13 cellular contexts compared by ENCODE assay signal in the genomic region with DNA sequence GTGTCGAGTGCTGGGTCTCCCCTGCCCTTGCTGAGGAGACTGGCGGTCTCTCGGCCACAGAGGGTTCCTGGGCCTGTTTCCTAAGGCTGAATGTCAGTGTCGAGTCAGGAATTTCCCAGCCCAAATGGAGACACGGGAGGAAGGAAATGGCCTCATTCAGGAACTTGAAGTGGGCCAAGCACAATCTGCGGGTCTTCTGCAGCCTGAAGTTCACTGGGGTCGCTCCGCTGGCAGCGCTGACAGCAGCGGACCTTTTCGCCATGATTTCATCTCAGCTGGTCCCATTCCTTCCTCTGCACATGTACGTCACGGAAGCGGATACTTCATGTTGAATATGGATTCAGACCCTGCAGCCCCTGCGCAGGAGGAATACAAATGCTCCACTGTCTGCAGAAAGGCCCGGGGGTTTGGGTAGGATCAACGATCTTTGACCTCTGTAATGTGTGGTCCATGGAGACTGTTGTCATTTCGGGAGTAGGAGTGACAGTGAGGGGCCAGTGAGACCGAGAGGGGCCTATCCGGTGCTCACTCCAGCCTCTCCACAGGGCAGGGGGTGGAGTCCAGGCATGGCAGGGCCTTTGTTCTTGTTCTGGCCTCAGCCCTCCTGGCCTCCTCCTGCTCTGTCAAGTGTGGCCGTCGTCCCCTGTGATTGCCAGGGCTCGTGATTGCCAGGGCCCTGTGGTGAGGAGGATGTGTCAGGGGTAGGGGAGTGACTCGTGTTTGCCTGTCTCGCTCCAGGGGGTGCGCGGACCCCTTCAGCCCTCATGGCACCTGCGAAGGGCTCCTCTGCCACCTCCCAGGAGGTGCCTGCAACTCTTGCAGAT.
DNase-seq lines count a peak whose midpoint lies in the region; ATAC-seq and TF ChIP-seq lines count a peak whose summit lies in the region.
"Had no signal": no experiment of that assay in that cellular context is flagged by ENCODE, and none has a peak within 500 bp of the region (broad histone marks: within the 10 kb centered on the region; RNA-seq: fewer than 3 reads in every experiment).

No MANE protein-coding gene starts in this region.

- H3K27me3 ChIP-seq in IMR-90 (ENCODE audit: control insufficient read depth, insufficient read depth, low read length) (no peaks in the 10 kb centered on the region), body of pancreas (no peaks in the 10 kb centered on the region), GM23248 (replicated peaks; ENCODE audit: insufficient read depth) (no peaks in the 10 kb centered on the region)
- H3K27me3 ChIP-seq: gastrocnemius medialis had no signal

- H4K8ac ChIP-seq in IMR-90 (ENCODE audit: low read depth in 2 of 2, low read length in 2 of 2) = no peak overlapping the region

- no peak overlapping the region for H3K4me3 ChIP-seq in IMR-90 (ENCODE audit: insufficient read depth, low read depth, low read length)
- H3K4me3 ChIP-seq in body of pancreas = no peak overlapping the region
- H3K4me3 ChIP-seq in GM23248 = no peak overlapping the region
- H3K4me3 ChIP-seq: gastrocnemius medialis had no signal

- TF ChIP-seq RAD21 in IMR-90 (IDR thresholded peaks at IDR 0.05; ENCODE audit: low read length) = no peak

- no peak overlapping the region for H3K14ac ChIP-seq in IMR-90 (replicated peaks; ENCODE audit: low read depth, low read length)

- dilution Hi-C loops in IMR-90 (cut with HindIII; ENCODE audit: low sequenced_read_pairs, unreplicated experiment) = no loop called here

- no peak overlapping the region for H2AK9ac ChIP-seq in IMR-90 (replicated peaks; ENCODE audit: low read depth, low read length, poor library complexity)

- H2AK5ac ChIP-seq in IMR-90 (ENCODE audit: low read depth, low read length) = no peak overlapping the region

- no peaks in the 10 kb centered on the region for H3K36me3 Mint-ChIP-seq in activated T-helper 2 cell treated with anti-CD3 and anti-CD28 coated beads, Interferon-gamma antibody, Interleukin-2, Interleukin-4, amounts not matched to agents 10 μg/mL and 5 μg/mL and 100 μg/mL, durations not matched to agents 14 hours and 24 hours and 36 hours (ENCODE audit: low read depth)

- H2BK5ac ChIP-seq in IMR-90 (ENCODE audit: low read depth, low read length, poor library complexity, severe bottlenecking) = no peak overlapping the region

- in situ Hi-C loops in IMR-90 (cut with MboI; ENCODE audit: low sequenced_read_pairs) (no loop called here), GM23248 (cut with MboI) (no loop called here)

- H3K79me2 ChIP-seq in GM23248 (ENCODE audit: insufficient read depth) = no peaks in the 10 kb centered on the region

- H2BK20ac ChIP-seq in IMR-90 (ENCODE audit: low read depth, low read length) = no peak overlapping the region

- H2AFZ ChIP-seq in IMR-90 (replicated peaks; ENCODE audit: low read length, poor library complexity) (peak overlapping the region; percentile 45), GM23248 (no peak overlapping the region)

- no peak overlapping the region for H2BK15ac ChIP-seq in IMR-90 (ENCODE audit: low read depth, low read length)

- H3K27ac ChIP-seq in IMR-90 (ENCODE audit: insufficient read depth, low read length) (no peak overlapping the region), body of pancreas (no peak overlapping the region), GM23248 (no peak overlapping the region)
- H3K27ac ChIP-seq: epithelial cell of prostate, gastrocnemius medialis had no signal

- H3K9me2 ChIP-seq in GM23248 (ENCODE audit: insufficient read depth) = no peaks in the 10 kb centered on the region

- no peaks in the 10 kb centered on the region for H3K9me3 Mint-ChIP-seq in activated T-helper 2 cell treated with anti-CD3 and anti-CD28 coated beads, Interferon-gamma antibody, Interleukin-2, Interleukin-4, amounts not matched to agents 10 μg/mL and 5 μg/mL and 100 μg/mL, durations not matched to agents 14 hours and 24 hours and 36 hours
- H3K9me3 Mint-ChIP-seq: central memory CD8-positive, alpha-beta T cell had no signal

- CTCF ChIA-PET in IMR-90 (lab: Yijun Ruan, JAX) = no interaction called here

- H3K4me1 Mint-ChIP-seq in activated T-helper 2 cell treated with anti-CD3 and anti-CD28 coated beads, Interferon-gamma antibody, Interleukin-2, Interleukin-4, amounts not matched to agents 10 μg/mL and 5 μg/mL and 100 μg/mL, durations not matched to agents 14 hours and 24 hours and 36 hours (ENCODE audit: low read depth) = no peaks in the 10 kb centered on the region
- H3K4me1 Mint-ChIP-seq: central memory CD8-positive, alpha-beta T cell had no signal

- no peaks in the 10 kb centered on the region for H3F3A ChIP-seq in GM23248 (ENCODE audit: insufficient read depth)

- H3K4me1 ChIP-seq in IMR-90 (ENCODE audit: control insufficient read depth, insufficient read depth, low read length) = peaks cover 2% of the 10 kb centered on the region; the same call in 1 of the 2 replicates
- no peaks in the 10 kb centered on the region for H3K4me1 ChIP-seq in body of pancreas
- no peaks in the 10 kb centered on the region for H3K4me1 ChIP-seq in GM23248 (ENCODE audit: insufficient read depth)
- H3K4me1 ChIP-seq: gastrocnemius medialis had no signal

- BruUV-seq in IMR-90 (replicated peaks; lab: Mats Ljungman, UMichigan) = no TSS peak

- no peaks in the 10 kb centered on the region for H3K27me3 Mint-ChIP-seq in activated T-helper 2 cell treated with anti-CD3 and anti-CD28 coated beads, Interferon-gamma antibody, Interleukin-2, Interleukin-4, amounts not matched to agents 10 μg/mL and 5 μg/mL and 100 μg/mL, durations not matched to agents 14 hours and 24 hours and 36 hours (ENCODE audit: low read depth)
- H3K27me3 Mint-ChIP-seq: central memory CD8-positive, alpha-beta T cell had no signal

- H3K36me3 ChIP-seq in IMR-90 (ENCODE audit: control insufficient read depth, insufficient read depth, low read length) (peaks cover 1% of the 10 kb centered on the region; the same call in 1 of the 2 replicates), body of pancreas (replicated peaks in 1 of 2; ENCODE audit: insufficient read depth in 1 of 2, low read depth in 2 of 2) (no peaks in the 10 kb centered on the region), GM23248 (ENCODE audit: low read depth) (no peaks in the 10 kb centered on the region)

- POLR2A ChIA-PET in IMR-90 (lab: Charles Lee; ENCODE audit: unreplicated experiment) = no interaction called here

- no peaks in the 10 kb centered on the region; a peak in 1 of 4 replicates for H3K79me1 ChIP-seq in IMR-90 (ENCODE audit: low read depth in 1 of 2, low read length in 2 of 2)

- no peak overlapping the region for H3K56ac ChIP-seq in IMR-90 (ENCODE audit: extremely low read depth, insufficient read depth, low read length)

- H2BK120ac ChIP-seq in IMR-90 (ENCODE audit: low read depth, low read length) = no peak overlapping the region

- no peaks in the 10 kb centered on the region; the same call in none of the 2 replicates for H4K20me1 ChIP-seq in IMR-90 (ENCODE audit: insufficient read depth, low read length)
- no peaks in the 10 kb centered on the region for H4K20me1 ChIP-seq in GM23248 (ENCODE audit: insufficient read depth)

- H3K27ac Mint-ChIP-seq in activated T-helper 2 cell treated with anti-CD3 and anti-CD28 coated beads, Interferon-gamma antibody, Interleukin-2, Interleukin-4, amounts not matched to agents 10 μg/mL and 5 μg/mL and 100 μg/mL, durations not matched to agents 14 hours and 24 hours and 36 hours = no peak overlapping the region

- H3K18ac ChIP-seq in IMR-90 (ENCODE audit: low read depth, low read length) = no peak overlapping the region

- no peak overlapping the region for H4K91ac ChIP-seq in IMR-90 (ENCODE audit: insufficient read depth, low read depth, low read length)

- H3K9me1 ChIP-seq in IMR-90 (ENCODE audit: insufficient read depth, low read length) = peaks cover 2% of the 10 kb centered on the region

- H4K5ac ChIP-seq in IMR-90 (ENCODE audit: low read depth, low read length) = no peak overlapping the region

- intact Hi-C loops in IMR-90 (cut with micrococcal nuclease) (no loop called here), body of pancreas (cut with DNase I) (no loop called here), posterior vena cava (cut with DNase I) (no loop called here)
- intact Hi-C loops in activated T-helper 2 cell treated with anti-CD3 and anti-CD28 coated beads, Interferon-gamma antibody, Interleukin-2, Interleukin-4, amounts not matched to agents 10 μg/mL and 5 μg/mL and 100 μg/mL, durations not matched to agents 14 hours and 24 hours and 36 hours (cut with micrococcal nuclease) = no loop called here

- H3K9ac ChIP-seq in IMR-90 (ENCODE audit: low read depth, low read length) (no peak overlapping the region), GM23248 (no peak overlapping the region)

- H3K9me3 ChIP-seq in IMR-90 (ENCODE audit: control insufficient read depth, insufficient read depth, low read length) (no peaks in the 10 kb centered on the region), body of pancreas (no peaks in the 10 kb centered on the region), GM23248 (ENCODE audit: low read depth) (no peaks in the 10 kb centered on the region)
- H3K9me3 ChIP-seq: gastrocnemius medialis had no signal

- WGBS in IMR-90 (ENCODE audit: extremely low coverage in 2 of 2, insufficient read length in 1 of 2), 2 experiments = 74% methylated on average over 4 of the region's 28 CpGs; no CpG with 5 or more reads in 1 of the 2 experiments
- 85 to 94% methylated on average over 22 to 28 of the region's 28 CpGs for WGBS in body of pancreas, 2 donors
- WGBS in GM23248 (ENCODE audit: low coverage in 1 of 2, low lambda C conversion rate in 2 of 2, missing lambda C conversion rate in 2 of 2), 2 experiments = 91 to 92% methylated on average over 28 of the region's 28 CpGs

- no peak for DNase-seq in IMR-90
- DNase-seq in body of pancreas = peak; percentile 1 to 9 (median 4)
- DNase-seq in left kidney (ENCODE audit: low read depth, low spot score) = peak; percentile 55
- peak; percentile 61 for DNase-seq in posterior vena cava (ENCODE audit: low spot score)
- DNase-seq in germinal center (ENCODE audit: low spot score) = no peak
- DNase-seq in GM23248 = no peak
- no peak for DNase-seq in HPDE6-E6E7 (ENCODE audit: extremely low spot score)
- no peak for DNase-seq in activated T-helper 2 cell treated with anti-CD3 and anti-CD28 coated beads, Interferon-gamma antibody, Interleukin-2, Interleukin-4, amounts not matched to agents 10 μg/mL and 5 μg/mL and 100 μg/mL, durations not matched to agents 14 hours and 24 hours and 36 hours (ENCODE audit: low spot score)
- DNase-seq: C1 segment of cervical spinal cord, NCI-H1417 treated with DMSO at 0.1 percent for 48 hours had no signal

- TF ChIP-seq POLR2A in IMR-90 (IDR thresholded peaks at IDR 0.05; ENCODE audit: low read depth, low read length) = no peak
- no peak for TF ChIP-seq POLR2A in body of pancreas (IDR thresholded peaks at IDR 0.05)

- no peak overlapping the region for H3K4ac ChIP-seq in IMR-90 (ENCODE audit: low read depth, low read length)

- H3K4me2 ChIP-seq in IMR-90 (ENCODE audit: low read depth, low read length) (no peak overlapping the region), GM23248 (ENCODE audit: unreplicated experiment) (no peak overlapping the region)

- ATAC-seq in IMR-90 (ENCODE audit: low read depth) (no peak), body of pancreas (no peak)
- ATAC-seq: gastrocnemius medialis had no signal

- TF ChIP-seq CTCF in IMR-90 (conservative IDR thresholded peaks at IDR 0.05; ENCODE audit: low read depth, low read length) = no peak
- no peak for TF ChIP-seq CTCF in body of pancreas (IDR thresholded peaks at IDR 0.05)

- H3K23ac ChIP-seq in IMR-90 (ENCODE audit: low read depth, low read length) = no peak overlapping the region

- no peak overlapping the region for H3K4me3 Mint-ChIP-seq in activated T-helper 2 cell treated with anti-CD3 and anti-CD28 coated beads, Interferon-gamma antibody, Interleukin-2, Interleukin-4, amounts not matched to agents 10 μg/mL and 5 μg/mL and 100 μg/mL, durations not matched to agents 14 hours and 24 hours and 36 hours (ENCODE audit: low read depth)
- H3K4me3 Mint-ChIP-seq: central memory CD8-positive, alpha-beta T cell had no signal

Comparison
In these comparisons a context has a peak if more than half of its experiments do, and no peak if none do; other contexts are left out.
1. DNase-seq: peak in body of pancreas (4 of 4), left kidney (single experiment) and posterior vena cava (single experiment); none in IMR-90 (single experiment), germinal center (single experiment), GM23248 (single experiment), HPDE6-E6E7 (single experiment) and activated T-helper 2 cell treated with anti-CD3 and anti-CD28 coated beads, Interferon-gamma antibody, Interleukin-2, Interleukin-4, amounts not matched to agents 10 μg/mL and 5 μg/mL and 100 μg/mL, durations not matched to agents 14 hours and 24 hours and 36 hours (single experiment).